ENCODE assay signal across 8 cellular contexts in genomic region chr7:73557397-73558257, GRCh38. TPM values are rescaled to one million over a fixed set of nuclear protein-coding genes. Genes with fewer than 3 reads are reported as not detected.
DNase-seq lines count a peak whose midpoint lies in the region; ATAC-seq and TF ChIP-seq lines count a peak whose summit lies in the region.

TSS of gene BCL7B (minus strand) at chr7:73557690. CDS start at chr7:73557578, 112 bp downstream.

- no peaks in the 10 kb centered on the region for H3K9me3 Mint-ChIP-seq in T-cell

- H3K27me3 Mint-ChIP-seq in T-cell, result no peaks in the 10 kb centered on the region

- POLR2A ChIA-PET in T-cell (lab: Charles Lee), result interaction anchor here (0.6 to 1.5 kb wide), 5 partner anchors 21 to 38 kb away, joined by 3 to 7 read pairs (median 6); partner anchors contain the start of gene TBL2 (in 2 of the 2)

- peak within 1 kb of the TSS; percentile 100 for H3K27ac ChIP-seq in left ventricle myocardium inferior (replicated peaks)
- peak within 1 kb of the TSS; percentile 98 to 100 for H3K27ac ChIP-seq in prostate gland

- H3K4me3 Mint-ChIP-seq in T-cell, result peak within 1 kb of the TSS; percentile 90 to 95 (median 95)

- 7% methylated on average over 57 of the region's 83 CpGs for WGBS in prostate gland

- CTCF ChIA-PET in T-cell (lab: Charles Lee), result interaction anchor here in 1 of 2 donors (0.6 kb wide), 3 partner anchors 37 to 707 kb away, joined by 3 to 7 read pairs (median 3); no protein-coding TSS in a partner anchor

- DNase-seq in ELR (ENCODE audit: low read depth), result peak; percentile 69
- DNase-seq in LNCaP clone FGC (ENCODE audit: low read depth), result peak; percentile 62
- DNase-seq in T-cell, result peak; percentile 48 to 81 (median 71)
- DNase-seq in amniotic epithelial cell (ENCODE audit: low read depth), result peak; percentile 31
- DNase-seq in left ventricle myocardium inferior, result peak; percentile 65
- DNase-seq in prostate gland (ENCODE audit: low spot score), result peak; percentile 49
- peak; percentile 60 for DNase-seq in ureter (ENCODE audit: low spot score)

- peaks cover 22% of the 10 kb centered on the region for H3K36me3 ChIP-seq in left ventricle myocardium inferior
- no peaks in the 10 kb centered on the region for H3K36me3 ChIP-seq in prostate gland

- H3K4me1 ChIP-seq in left ventricle myocardium inferior (peaks cover 50% of the 10 kb centered on the region), prostate gland (replicated peaks) (no peaks in the 10 kb centered on the region)

- H3K27ac Mint-ChIP-seq in T-cell, result peak within 1 kb of the TSS; percentile 95 to 97

- no peak for TF ChIP-seq POLR2A in prostate gland (IDR thresholded peaks at IDR 0.05)

- H3K27me3 ChIP-seq in left ventricle myocardium inferior (ENCODE audit: low read depth) (no peaks in the 10 kb centered on the region), prostate gland (replicated peaks; ENCODE audit: insufficient read depth) (no peaks in the 10 kb centered on the region)

- peaks cover 31 to 33% (median 32%) of the 10 kb centered on the region in 3 donors for H3K4me1 Mint-ChIP-seq in T-cell

- no peak for TF ChIP-seq CTCF in LNCaP clone FGC (IDR thresholded peaks at IDR 0.05; ENCODE audit: control insufficient read depth, extremely low read depth, insufficient read depth)
- TF ChIP-seq CTCF in left ventricle myocardium inferior (IDR thresholded peaks at IDR 0.05; ENCODE audit: borderline replicate concordance), result no peak
- no peak for TF ChIP-seq CTCF in prostate gland (IDR thresholded peaks at IDR 0.05)

- no peaks in the 10 kb centered on the region for H3K9me3 ChIP-seq in left ventricle myocardium inferior (replicated peaks)
- no peaks in the 10 kb centered on the region for H3K9me3 ChIP-seq in prostate gland

- H3K36me3 Mint-ChIP-seq in T-cell, result peaks cover 5% of the 10 kb centered on the region

- peak; percentile 48 for ATAC-seq in GM21825 (IDR thresholded peaks at IDR 0.05; ENCODE audit: unreplicated experiment)
- peak; percentile 70 to 76 (median 71) for ATAC-seq in T-cell (replicated peaks in 1 of 4)

- peak within 1 kb of the TSS; percentile 92 for H3K4me3 ChIP-seq in LNCaP clone FGC (ENCODE audit: low read depth, low read length)
- H3K4me3 ChIP-seq in left ventricle myocardium inferior, result peak within 1 kb of the TSS; percentile 77
- H3K4me3 ChIP-seq in prostate gland, result peak within 1 kb of the TSS; percentile 92 to 97

- intact Hi-C loops in left ventricle myocardium inferior (cut with micrococcal nuclease), result no loop called here
- intact Hi-C loops in prostate gland (cut with DNase I), result loop anchor here (1.0 to 2.0 kb wide), 2 partner anchors 21 to 35 kb away; partner anchors contain the start of genes BAZ1B and TBL2

RNA-seq across cellular contexts. Expression of gene BCL7B, which starts in this region (rescaled TPM):
- total RNA-seq in T-cell, result 100 to 1,000 TPM in 2 of 5 donors, 10 to 100 TPM in 3; 56.3 to 106 (median 63.8) TPM
- 82.9 TPM for total RNA-seq in left ventricle myocardium inferior
- 100 to 1,000 TPM in 1 of 2 donors, 10 to 100 TPM in 1; 78.7 to 105 TPM for total RNA-seq in prostate gland
- total RNA-seq in ureter, result 49.6 TPM

Comparison
In these comparisons a context has a peak if more than half of its experiments do, and no peak if none do; other contexts are left out.
1. Peak in every context shown above with its lines: DNase-seq, ATAC-seq, H3K4me3 ChIP-seq and H3K27ac ChIP-seq.